10 cellular contexts compared by ENCODE assay signal in genomic region chrX:33211356-33212254, GRCh38. TPM values are rescaled to one million over a fixed set of nuclear protein-coding genes. Genes with fewer than 3 reads are reported as not detected.
DNase-seq lines count a peak whose midpoint lies in the region; ATAC-seq and TF ChIP-seq lines count a peak whose summit lies in the region.
"Had no signal": no experiment of that assay in that cellular context is flagged by ENCODE, and none has a peak within 500 bp of the region (broad histone marks: within the 10 kb centered on the region; RNA-seq: fewer than 3 reads in every experiment).

Gene DMD, minus strand, starts transcription at chrX:33211549. Its CDS starts 237 bp downstream, at chrX:33211312.

- H3K14ac ChIP-seq in neuronal stem cell (ENCODE audit: low read length) = no peak within 1 kb of the TSS

- no peak within 1 kb of the TSS for H2BK5ac ChIP-seq in neuronal stem cell (ENCODE audit: low read length)

- H3K27me3 ChIP-seq in heart left ventricle (no peaks in the 10 kb centered on the region), neuronal stem cell (ENCODE audit: control insufficient read depth in 3 of 3, insufficient read depth in 3 of 3, low read depth in 1 of 3, low read length in 3 of 3) (no peaks in the 10 kb centered on the region)

- H3K9ac ChIP-seq in neuronal stem cell (ENCODE audit: low read depth, low read length, poor library complexity) = no peak within 1 kb of the TSS
- H3K9ac ChIP-seq: KMS-11 had no signal

- ATAC-seq in heart left ventricle (peak; percentile 95 to 98 (median 96)), HG02571 (IDR thresholded peaks at IDR 0.05; ENCODE audit: unreplicated experiment) (no peak), GM18498 (IDR thresholded peaks at IDR 0.05; ENCODE audit: unreplicated experiment) (no peak)

- no peak within 1 kb of the TSS for H2BK12ac ChIP-seq in neuronal stem cell (ENCODE audit: low read length)

- peak within 1 kb of the TSS; percentile 48 to 93 (median 77) for H3K27ac ChIP-seq in heart left ventricle
- H3K27ac ChIP-seq in neuronal stem cell (replicated peaks; ENCODE audit: low read length) = no peak within 1 kb of the TSS
- H3K27ac ChIP-seq: KMS-11 had no signal

- peak within 1 kb of the TSS; percentile 2 for H3K4me2 ChIP-seq in neuronal stem cell (ENCODE audit: insufficient read depth, low read length, poor library complexity, severe bottlenecking)
- H3K4me2 ChIP-seq: KMS-11 had no signal

- no peak within 1 kb of the TSS for H3K23ac ChIP-seq in neuronal stem cell (ENCODE audit: low read depth, low read length, poor library complexity)

- intact Hi-C loops in T-helper 1 cell treated with Interleukin-12 subunit alpha and Interleukin-12 subunit beta and Interleukin-4 antibody, amounts not matched to agents 30 ng/mL and 1 ng/mL, for 36 hours (cut with micrococcal nuclease) = no loop called here
- intact Hi-C loops in heart left ventricle (cut with DNase I) = loop anchor here in 1 of 10 donors (10.0 kb wide), 2 partner anchors 123 to 127 kb away; no protein-coding TSS in a partner anchor

- H2AK5ac ChIP-seq in neuronal stem cell (ENCODE audit: low read depth, low read length) = no peak within 1 kb of the TSS

- TF ChIP-seq CTCF in heart left ventricle (IDR thresholded peaks at IDR 0.05) = peak in 1 of 12 donors; percentile 10

- peaks cover 0 to 5% (median 0%) of the 10 kb centered on the region in 12 donors for H3K9me3 ChIP-seq in heart left ventricle
- no peaks in the 10 kb centered on the region for H3K9me3 ChIP-seq in neuronal stem cell (replicated peaks in 1 of 2; ENCODE audit: control insufficient read depth in 2 of 2, insufficient read depth in 1 of 2, low read depth in 1 of 2, low read length in 2 of 2)

- H3K36me3 ChIP-seq in heart left ventricle (no peaks in the 10 kb centered on the region), neuronal stem cell (replicated peaks in 1 of 2; ENCODE audit: control insufficient read depth in 2 of 2, insufficient read depth in 2 of 2, low read length in 2 of 2) (no peaks in the 10 kb centered on the region)

- DNase-seq in T-helper 1 cell (no peak), heart left ventricle (peak; percentile 40 to 71 (median 57)), neuronal stem cell (ENCODE audit: low spot score) (no peak), T-helper 9 cell (no peak), cerebellar cortex (ENCODE audit: low spot score) (no peak)
- DNase-seq: glutamatergic neuron had no signal

- H3K4me3 ChIP-seq in heart left ventricle (peak within 1 kb of the TSS; percentile 11 to 68 (median 48)), neuronal stem cell (ENCODE audit: low read length in 2 of 2) (peak within 1 kb of the TSS in 1 of 2 donors; percentile 33)

- H3K18ac ChIP-seq in neuronal stem cell (ENCODE audit: low read length) = no peak within 1 kb of the TSS

- WGBS in heart left ventricle, 4 donors = 15 to 28% (median 17%) methylated on average over 6 of the region's 6 CpGs
- WGBS in neuronal stem cell (ENCODE audit: extremely low coverage in 2 of 2, insufficient read length in 2 of 2, insufficient replicate concordance in 1 of 2), 2 donors = no CpG with 5 or more reads among the region's 6 CpGs

- peak within 1 kb of the TSS; percentile 74 for H2AFZ ChIP-seq in neuronal stem cell (ENCODE audit: low read length)

- H3K79me1 ChIP-seq in neuronal stem cell (ENCODE audit: low read depth, low read length) = no peaks in the 10 kb centered on the region

- H2BK120ac ChIP-seq in neuronal stem cell (ENCODE audit: low read depth, low read length) = no peak within 1 kb of the TSS

- peak; percentile 25 to 39 for TF ChIP-seq POLR2A in heart left ventricle (IDR thresholded peaks at IDR 0.05)

- H4K8ac ChIP-seq in neuronal stem cell (ENCODE audit: low read depth, low read length) = no peak within 1 kb of the TSS

- H4K91ac ChIP-seq in neuronal stem cell (ENCODE audit: low read depth, low read length, poor library complexity) = no peak within 1 kb of the TSS

- H3K4me1 ChIP-seq in heart left ventricle = no peaks in the 10 kb centered on the region
- H3K4me1 ChIP-seq in neuronal stem cell (ENCODE audit: control insufficient read depth in 2 of 2, insufficient read depth in 1 of 2, low read depth in 1 of 2, low read length in 2 of 2) = peaks cover 0 to 2% of the 10 kb centered on the region in 2 donors

- H2BK15ac ChIP-seq in neuronal stem cell (ENCODE audit: low read length) = no peak within 1 kb of the TSS

- H3K4ac ChIP-seq in neuronal stem cell (ENCODE audit: low read length) = no peak within 1 kb of the TSS

RNA-seq across cellular contexts. Expression of gene DMD, which starts in this region (rescaled TPM):
- 18.1 and 20.2 TPM in 2 replicates for total RNA-seq in T-helper 1 cell treated with Interleukin-12 subunit alpha and Interleukin-12 subunit beta and Interleukin-4 antibody, amounts not matched to agents 30 ng/mL and 1 ng/mL, for 36 hours
- total RNA-seq in heart left ventricle = 100 to 1,000 TPM; 127 to 236 (median 169) TPM
- polyA plus RNA-seq in heart left ventricle = 10 to 100 TPM; 34.7 to 49.7 TPM
- polyA plus RNA-seq in neuronal stem cell (2013, experiment 1 of 2) = 33.5 TPM
- 34.4 TPM for polyA plus RNA-seq in neuronal stem cell (2013, experiment 2 of 2)

Comparison
In these comparisons a context has a peak if more than half of its experiments do, and no peak if none do; other contexts are left out.
1. DNase-seq: peak in heart left ventricle (5 of 5); none in T-helper 1 cell (0 of 5), neuronal stem cell (single experiment), T-helper 9 cell (single experiment) and cerebellar cortex (single experiment).
2. ATAC-seq: peak in heart left ventricle (4 of 4); none in HG02571 (single experiment) and GM18498 (single experiment).